8 cellular contexts compared by ENCODE assay signal in the genomic region with DNA sequence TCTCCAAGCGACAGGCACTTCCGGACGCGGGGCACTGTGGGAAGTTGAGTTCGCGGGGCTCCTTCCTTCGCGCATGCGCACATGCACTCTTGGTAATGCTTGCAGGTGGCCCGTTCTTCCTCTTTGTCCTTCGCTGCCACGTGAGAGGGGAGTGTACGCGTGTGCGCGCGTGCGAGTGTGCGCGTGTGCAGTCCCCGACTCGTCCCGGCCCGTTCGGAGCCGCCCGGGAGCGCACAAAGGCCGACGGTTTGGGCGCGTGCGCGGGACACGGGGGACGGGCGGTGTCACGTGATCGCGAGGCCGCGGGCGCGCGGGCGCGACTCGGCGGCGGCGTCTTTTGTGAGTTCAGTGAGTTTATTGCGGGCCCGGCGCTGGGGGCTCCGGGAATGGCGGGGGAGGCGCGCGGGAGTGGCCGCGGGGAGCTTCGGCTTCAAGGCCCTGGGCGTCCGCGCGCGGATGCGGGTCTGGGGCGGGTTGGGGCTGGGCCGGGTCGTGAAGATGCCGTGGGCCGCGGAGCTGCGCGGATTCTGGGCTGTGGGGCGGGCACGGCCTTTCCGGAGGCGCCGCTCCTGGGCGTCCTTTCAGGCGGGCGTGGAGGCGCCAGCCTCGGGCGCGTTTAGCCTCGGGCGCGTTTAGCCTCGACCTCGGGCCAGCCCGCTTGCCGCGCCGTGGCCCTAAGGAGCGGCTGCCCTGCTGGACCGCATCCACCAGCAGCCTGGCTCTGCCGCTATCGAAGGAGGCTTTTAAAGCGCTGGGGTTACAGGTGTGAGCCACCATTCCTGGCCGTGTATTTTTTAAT. TPM values are rescaled to one million over a fixed set of nuclear protein-coding genes. Genes with fewer than 3 reads are reported as not detected.
DNase-seq lines count a peak whose midpoint lies in the region; ATAC-seq, FAIRE-seq and TF ChIP-seq lines count a peak whose summit lies in the region.

ZNF84 (plus strand) TSS at position 303 of the 799 bp plus-strand sequence. CDS start 3,959 bp downstream, outside the sequence.

- peak within 1 kb of the TSS; percentile 80 for H3K27ac Mint-ChIP-seq in astrocyte (ENCODE audit: unreplicated experiment)

- H3K4me1 Mint-ChIP-seq in astrocyte (ENCODE audit: low read depth, unreplicated experiment) = no peaks in the 10 kb centered on the region

- H3K9me3 ChIP-seq in astrocyte (ENCODE audit: insufficient read depth, low read depth, low read length) (peaks cover 21% of the 10 kb centered on the region), right cardiac atrium (ENCODE audit: control insufficient read depth, low read length) (peaks cover 8% of the 10 kb centered on the region), uterus (peaks cover 0 to 43% of the 10 kb centered on the region in 2 donors)

- intact Hi-C loops in right cardiac atrium (cut with DNase I) = loop anchor here in 1 of 4 donors (2.0 to 5.0 kb wide), 2 partner anchors 45 to 93 kb away; partner anchors contain the start of genes ZNF10, ZNF140 and ZNF891
- intact Hi-C loops in uterus (cut with DNase I; ENCODE audit: low total_unique reads) = loop anchor here (5.0 to 10.0 kb wide), 2 partner anchors 45 to 53 kb away; partner anchors contain the start of genes ZNF140 and ZNF26

- H3K27me3 ChIP-seq in astrocyte (ENCODE audit: insufficient read depth, low read length) = no peaks in the 10 kb centered on the region
- no peaks in the 10 kb centered on the region for H3K27me3 ChIP-seq in right cardiac atrium (ENCODE audit: control insufficient read depth, insufficient read depth)
- H3K27me3 ChIP-seq in uterus = no peaks in the 10 kb centered on the region

- TF ChIP-seq POLR2A in GM18505 (IDR thresholded peaks at IDR 0.05; ENCODE audit: borderline replicate concordance, extremely low read depth, insufficient read depth, insufficient read length) (peak; percentile 87), uterus (IDR thresholded peaks at IDR 0.05) (peak; percentile 16 to 68)

- FAIRE-seq in astrocyte (lab: Jason Lieb, UNC) = peak; percentile 88

- TF ChIP-seq CTCF in astrocyte (IDR thresholded peaks at IDR 0.05; ENCODE audit: insufficient read depth, low read depth, low read length) = no peak
- TF ChIP-seq CTCF in uterus (IDR thresholded peaks at IDR 0.05) = peak in 1 of 4 experiments; percentile 19

- H3K4me1 ChIP-seq in astrocyte (ENCODE audit: insufficient read depth, low read length) = no peaks in the 10 kb centered on the region
- peaks cover 2% of the 10 kb centered on the region for H3K4me1 ChIP-seq in right cardiac atrium (ENCODE audit: control insufficient read depth, insufficient read depth, low read length)
- H3K4me1 ChIP-seq in uterus = peaks cover 0 to 4% of the 10 kb centered on the region in 2 donors

- peaks cover 35% of the 10 kb centered on the region for H3K36me3 Mint-ChIP-seq in astrocyte (ENCODE audit: low read depth, unreplicated experiment)

- H3K36me3 ChIP-seq in astrocyte (ENCODE audit: insufficient read depth, low read length) (peaks cover 16% of the 10 kb centered on the region), uterus (no peaks in the 10 kb centered on the region)

- peaks cover 49% of the 10 kb centered on the region for H3K79me2 ChIP-seq in astrocyte (ENCODE audit: insufficient read depth, low read length)

- H2AFZ ChIP-seq in astrocyte (ENCODE audit: low read depth, low read length) = peak within 1 kb of the TSS; percentile 64

- peak within 1 kb of the TSS; percentile 76 for H3K4me3 ChIP-seq in astrocyte (ENCODE audit: insufficient read depth, low read depth, low read length)
- peak within 1 kb of the TSS; percentile 84 for H3K4me3 ChIP-seq in right cardiac atrium (ENCODE audit: low read length)
- peak within 1 kb of the TSS; percentile 35 to 83 for H3K4me3 ChIP-seq in uterus

- no peaks in the 10 kb centered on the region for H3K27me3 Mint-ChIP-seq in astrocyte (ENCODE audit: low read depth, unreplicated experiment)

- H4K20me1 ChIP-seq in astrocyte (ENCODE audit: insufficient read depth, low read length) = peaks cover 9% of the 10 kb centered on the region

- H3K9ac ChIP-seq in astrocyte (ENCODE audit: low read length) = peak within 1 kb of the TSS; percentile 88

- H3K4me3 Mint-ChIP-seq in astrocyte (ENCODE audit: unreplicated experiment) = peak within 1 kb of the TSS; percentile 90

- ATAC-seq in GM18505 (IDR thresholded peaks at IDR 0.05; ENCODE audit: unreplicated experiment) = peak; percentile 93
- peak; percentile 92 for ATAC-seq in HG02973 (IDR thresholded peaks at IDR 0.05; ENCODE audit: unreplicated experiment)
- ATAC-seq in right cardiac atrium = peak; percentile 99

- peak within 1 kb of the TSS; percentile 83 for H3K4me2 ChIP-seq in astrocyte (ENCODE audit: low read length)

- peak within 1 kb of the TSS; percentile 71 for H3K27ac ChIP-seq in astrocyte (ENCODE audit: low read depth, low read length)
- peak within 1 kb of the TSS; percentile 91 for H3K27ac ChIP-seq in right cardiac atrium (ENCODE audit: low read length)
- peak within 1 kb of the TSS; percentile 75 to 95 for H3K27ac ChIP-seq in uterus

- under 1% methylated on average over 103 of the region's 103 CpGs for WGBS in right cardiac atrium

- peaks cover 31% of the 10 kb centered on the region for H3K9me3 Mint-ChIP-seq in astrocyte (ENCODE audit: unreplicated experiment)

- DNase-seq in NCI-H2029 (lab: John Stamatoyannopoulos, UW) = peak; percentile 96
- peak; percentile 96 for DNase-seq in T-helper 22 cell (ENCODE audit: low read depth)
- peak; percentile 97 for DNase-seq in astrocyte (ENCODE audit: low read depth)
- peak; percentile 97 to 98 (median 98) for DNase-seq in right cardiac atrium
- DNase-seq in pulmonary artery endothelial cell (ENCODE audit: low read depth, low spot score) = peak; percentile 95
- DNase-seq in uterus = peak; percentile 94 to 95

RNA-seq across cellular contexts. Expression of gene ZNF84, which starts in this region (rescaled TPM):
- total RNA-seq in astrocyte (28.7 and 33.7 TPM in 2 replicates), right cardiac atrium (10 to 100 TPM; 19.5 to 23.8 (median 21.3) TPM), pulmonary artery endothelial cell (18.7 and 21.4 TPM in 2 replicates), uterus (100 to 1,000 TPM in 1 of 4 donors, 10 to 100 TPM in 3; 29.7 to 452 (median 75.6) TPM)
- 11.1 TPM for polyA plus RNA-seq in right cardiac atrium

Comparison
In these comparisons a context has a peak if more than half of its experiments do, and no peak if none do; other contexts are left out.
1. Peak in every context shown above with its lines: DNase-seq, ATAC-seq, H3K4me3 ChIP-seq and H3K27ac ChIP-seq.